1 cellular context compared by ENCODE assay signal in genomic region chr12:45304514-45305178, GRCh38.
TF ChIP-seq lines count a peak whose summit lies in the region.

No MANE protein-coding gene starts in this region.

TF ChIP-seq in HepG2, 621 proteins besides CTCF, POLR2A, EP300 and RAD21:
- TF ChIP-seq CHD4 (IDR thresholded peaks at IDR 0.05; ENCODE audit: borderline replicate concordance, low read length) (no peak), BHLHE40 (IDR thresholded peaks at IDR 0.05; ENCODE audit: low read length) (no peak), BRD4 (CRISPR knock-in tag; IDR thresholded peaks at IDR 0.05) (no peak), ZNF274 (CRISPR knock-in tag; IDR thresholded peaks at IDR 0.05) (no peak), HMG20A (CRISPR knock-in tag; IDR thresholded peaks at IDR 0.05; ENCODE audit: borderline replicate concordance) (no peak), TCF7L2 (IDR thresholded peaks at IDR 0.05; ENCODE audit: low read depth, low read length) (no peak), FOXK2 (IDR thresholded peaks at IDR 0.05) (no peak), ZNF382 (CRISPR knock-in tag; IDR thresholded peaks at IDR 0.05; ENCODE audit: borderline replicate concordance) (no peak), ZNF512B (CRISPR knock-in tag; IDR thresholded peaks at IDR 0.05; ENCODE audit: borderline replicate concordance) (no peak), ZFP90 (CRISPR knock-in tag; IDR thresholded peaks at IDR 0.05; ENCODE audit: borderline replicate concordance) (no peak), SAFB2 (CRISPR knock-in tag; IDR thresholded peaks at IDR 0.05; ENCODE audit: borderline replicate concordance, low read depth) (no peak), HDAC1 (CRISPR knock-in tag; IDR thresholded peaks at IDR 0.05) (no peak)
